ENCODE assay signal across 12 cellular contexts in the genomic region with DNA sequence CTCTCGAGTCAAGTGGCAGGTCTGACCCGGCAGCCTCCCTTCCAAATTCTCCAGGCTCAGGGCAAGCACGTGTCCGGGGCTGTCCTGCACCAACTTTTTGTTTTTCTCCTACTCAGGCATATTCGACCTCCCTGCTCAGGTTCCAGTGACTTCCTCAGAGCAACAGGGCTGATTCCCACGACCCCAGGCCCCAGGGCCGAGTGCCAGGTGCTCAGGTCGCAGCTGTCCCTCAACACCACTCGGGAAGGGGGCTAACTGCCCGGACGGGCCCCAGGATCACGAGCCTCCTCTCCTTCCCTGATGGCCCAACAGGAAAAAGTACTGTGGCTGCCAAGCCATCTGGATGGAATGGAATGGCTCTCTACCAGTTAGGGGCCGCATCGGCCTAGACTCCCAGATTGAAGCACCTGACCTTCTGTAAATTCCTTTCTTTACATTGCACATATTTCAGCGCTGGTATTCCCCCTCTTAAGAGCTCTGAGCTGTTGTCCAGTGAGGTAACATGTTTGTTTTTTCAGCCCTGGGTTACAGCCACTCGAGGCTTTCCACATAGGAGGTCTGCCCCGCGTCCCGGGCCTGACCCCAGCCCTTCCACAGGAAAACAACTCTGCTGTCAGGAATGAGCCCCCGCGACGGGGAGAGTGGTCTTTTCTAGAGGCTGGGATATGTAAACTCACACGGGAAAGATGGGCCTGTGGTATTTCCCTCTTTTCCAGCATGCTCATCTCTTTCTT. TPM values are rescaled to one million over a fixed set of nuclear protein-coding genes. Genes with fewer than 3 reads are reported as not detected.
DNase-seq lines count a peak whose midpoint lies in the region; ATAC-seq and TF ChIP-seq lines count a peak whose summit lies in the region.
"Had no signal": no experiment of that assay in that cellular context is flagged by ENCODE, and none has a peak within 500 bp of the region (broad histone marks: within the 10 kb centered on the region; RNA-seq: fewer than 3 reads in every experiment).

No MANE protein-coding gene starts in this region.

- no peak for TF ChIP-seq CTCF in tibial artery (IDR thresholded peaks at IDR 0.05)

- no peaks in the 10 kb centered on the region for H3K36me3 ChIP-seq in tibial artery
- H3K36me3 ChIP-seq: tibial nerve had no signal

- peak overlapping the region; percentile 46 to 54 for H3K27ac ChIP-seq in tibial artery
- H3K27ac ChIP-seq: 22Rv1 had no signal

- intact Hi-C loops in tibial artery (cut with DNase I; ENCODE audit: low total_unique reads), result no loop called here

- peaks cover 0 to 42% (median 29%) of the 10 kb centered on the region in 4 donors for H3K4me1 ChIP-seq in tibial artery

- DNase-seq in DMS53 (lab: John Stamatoyannopoulos, UW), result peak; percentile 69
- DNase-seq in DMS53 treated with DMSO at 0.1 percent for 48 hours (lab: John Stamatoyannopoulos, UW; ENCODE audit: unreplicated experiment), result no peak
- peak; percentile 100 for DNase-seq in dermis microvascular lymphatic vessel endothelial cell (ENCODE audit: low read depth in 2 of 2)
- peak; percentile 40 to 99 for DNase-seq in lung microvascular endothelial cell (ENCODE audit: low read depth in 2 of 2)
- no peak for DNase-seq in tibial artery
- DNase-seq in activated CD8-positive, alpha-beta memory T cell treated with anti-CD3 and anti-CD28 coated beads for 24 hours, result no peak
- DNase-seq in activated CD4-positive, CD25-positive, alpha-beta regulatory T cell treated with anti-CD3 and anti-CD28 coated beads, Interleukin-2, amount 50 U/mL, for 72 hours, result no peak
- DNase-seq: Kasumi-1, SW 1271 had no signal

- no peak for ATAC-seq in HG03432 (IDR thresholded peaks at IDR 0.05; ENCODE audit: unreplicated experiment)

- H3K27me3 ChIP-seq in tibial artery, result no peaks in the 10 kb centered on the region

- H3K9me3 ChIP-seq in tibial artery, result no peaks in the 10 kb centered on the region
- H3K9me3 ChIP-seq: tibial nerve had no signal

- no peak overlapping the region for H3K4me3 ChIP-seq in tibial artery
- H3K4me3 ChIP-seq: tibial nerve had no signal

RNA-seq across cellular contexts. Expression of gene NXN, which starts 25.0 kb away (rescaled TPM):
- total RNA-seq in dermis microvascular lymphatic vessel endothelial cell (91.7 and 163 TPM in 2 replicates), lung microvascular endothelial cell (69.1 and 132 TPM in 2 replicates)

RNA-seq across cellular contexts. Expression of gene TIMM22, which starts 42.3 kb away (rescaled TPM):
- total RNA-seq in dermis microvascular lymphatic vessel endothelial cell (14.0 and 15.6 TPM in 2 replicates), lung microvascular endothelial cell (13.3 and 15.1 TPM in 2 replicates)

Comparison
In these comparisons a context has a peak if more than half of its experiments do, and no peak if none do; other contexts are left out.
1. DNase-seq: peak in DMS53 (single experiment), dermis microvascular lymphatic vessel endothelial cell (2 of 2) and lung microvascular endothelial cell (2 of 2); none in DMS53 treated with DMSO at 0.1 percent for 48 hours (single experiment), tibial artery (0 of 2), activated CD8-positive, alpha-beta memory T cell treated with anti-CD3 and anti-CD28 coated beads for 24 hours (single experiment) and activated CD4-positive, CD25-positive, alpha-beta regulatory T cell treated with anti-CD3 and anti-CD28 coated beads, Interleukin-2, amount 50 U/mL, for 72 hours (single experiment).